15 cellular contexts compared by ENCODE assay signal in genomic region chr6:36136034-36136433, GRCh38. TPM values are rescaled to one million over a fixed set of nuclear protein-coding genes. Genes with fewer than 3 reads are reported as not detected.
A peak's percentile ranks its signal among the peaks of the same experiment; 100 is the strongest.
DNase-seq lines count a peak whose midpoint lies in the region; ATAC-seq and TF ChIP-seq lines count a peak whose summit lies in the region.
"Had no signal": no experiment of that assay in that cellular context is flagged by ENCODE, and none has a peak within 500 bp of the region (broad histone marks: within the 10 kb centered on the region; RNA-seq: fewer than 3 reads in every experiment).

No MANE protein-coding gene starts in this region.

- no peak overlapping the region for H3K4me3 ChIP-seq in NB4 (ENCODE audit: low read depth, low read length)
- H3K4me3 ChIP-seq in neuronal stem cell (ENCODE audit: low read length in 2 of 2) = no peak overlapping the region
- H3K4me3 ChIP-seq: GM23338 had no signal

- H2BK12ac ChIP-seq in neuronal stem cell (ENCODE audit: low read length) = no peak overlapping the region

- peaks cover 14 to 20% of the 10 kb centered on the region in 2 donors for H3K36me3 Mint-ChIP-seq in activated naive CD4-positive, alpha-beta T cell treated with anti-CD3 and anti-CD28 coated beads, Interleukin-2, amount 50 U/mL, for 72 hours
- H3K36me3 Mint-ChIP-seq in activated naive CD4-positive, alpha-beta T cell treated with anti-CD3 and anti-CD28 coated beads for 36 hours (ENCODE audit: low read depth) = peaks cover 47% of the 10 kb centered on the region
- peaks cover 37% of the 10 kb centered on the region for H3K36me3 Mint-ChIP-seq in central memory CD8-positive, alpha-beta T cell (ENCODE audit: insufficient read depth)

- H3K27ac ChIP-seq in temporal lobe (ENCODE audit: low read depth, low read length) (peak overlapping the region; percentile 18), neuronal stem cell (replicated peaks; ENCODE audit: low read length) (no peak overlapping the region)

- no peak overlapping the region for H3K4ac ChIP-seq in neuronal stem cell (ENCODE audit: low read length)

- H2BK15ac ChIP-seq in neuronal stem cell (ENCODE audit: low read length) = no peak overlapping the region

- H3K23ac ChIP-seq in neuronal stem cell (ENCODE audit: low read depth, low read length, poor library complexity) = no peak overlapping the region

- no peak for TF ChIP-seq POLR2A in NB4 (IDR thresholded peaks at IDR 0.05; ENCODE audit: extremely low read depth, insufficient read length)

- TF ChIP-seq CTCF in NB4 (IDR thresholded peaks at IDR 0.05; ENCODE audit: low read depth, low read length) (no peak), omental fat pad (IDR thresholded peaks at IDR 0.05) (no peak)

- intact Hi-C loops in activated naive CD4-positive, alpha-beta T cell treated with anti-CD3 and anti-CD28 coated beads for 36 hours (cut with micrococcal nuclease) = no loop called here

- H2AFZ ChIP-seq in neuronal stem cell (ENCODE audit: low read length) = no peak overlapping the region
- H2AFZ ChIP-seq: GM23338 had no signal

- no peak overlapping the region for H3K4me2 ChIP-seq in neuronal stem cell (ENCODE audit: insufficient read depth, low read length, poor library complexity, severe bottlenecking)
- H3K4me2 ChIP-seq: GM23338 had no signal

- CTCF ChIA-PET in activated naive CD4-positive, alpha-beta T cell treated with anti-CD3 and anti-CD28 coated beads for 36 hours (lab: Charles Lee) = no interaction called here

- H4K91ac ChIP-seq in neuronal stem cell (ENCODE audit: low read depth, low read length, poor library complexity) = no peak overlapping the region

- H3K79me1 ChIP-seq in neuronal stem cell (ENCODE audit: low read depth, low read length) = no peaks in the 10 kb centered on the region

- peaks cover under 1 to 21% (median 18%) of the 10 kb centered on the region in 3 experiments for H3K27me3 ChIP-seq in neuronal stem cell (ENCODE audit: control insufficient read depth in 3 of 3, insufficient read depth in 3 of 3, low read depth in 1 of 3, low read length in 3 of 3)

- DNase-seq in activated naive CD4-positive, alpha-beta T cell treated with anti-CD3 and anti-CD28 coated beads, Interleukin-2, amount 50 U/mL, for 72 hours (ENCODE audit: low spot score in 2 of 2) = no peak
- DNase-seq in activated naive CD4-positive, alpha-beta T cell treated with anti-CD3 and anti-CD28 coated beads for 36 hours = no peak
- DNase-seq in NB4 (ENCODE audit: low read depth) (peak; percentile 75), neuronal stem cell (ENCODE audit: low spot score) (no peak), omental fat pad (ENCODE audit: low spot score) (no peak), kidney glomerular epithelial cell (lab: John Stamatoyannopoulos, UW) (no peak)
- DNase-seq in central memory CD8-positive, alpha-beta T cell (ENCODE audit: low spot score in 2 of 2) = no peak
- DNase-seq: 8988T, GF-D8, NCI-H1436, NCI-H2081, NCI-H510A had no signal

- no peak overlapping the region for H2BK5ac ChIP-seq in neuronal stem cell (ENCODE audit: low read length)

- no peaks in the 10 kb centered on the region for H3K9me3 Mint-ChIP-seq in activated naive CD4-positive, alpha-beta T cell treated with anti-CD3 and anti-CD28 coated beads, Interleukin-2, amount 50 U/mL, for 72 hours
- no peaks in the 10 kb centered on the region for H3K9me3 Mint-ChIP-seq in activated naive CD4-positive, alpha-beta T cell treated with anti-CD3 and anti-CD28 coated beads for 36 hours
- H3K9me3 Mint-ChIP-seq in central memory CD8-positive, alpha-beta T cell = no peaks in the 10 kb centered on the region
- H3K9me3 Mint-ChIP-seq: GM23338 had no signal

- no peak overlapping the region for H3K4me3 Mint-ChIP-seq in activated naive CD4-positive, alpha-beta T cell treated with anti-CD3 and anti-CD28 coated beads for 36 hours
- no peak overlapping the region for H3K4me3 Mint-ChIP-seq in central memory CD8-positive, alpha-beta T cell
- H3K4me3 Mint-ChIP-seq: GM23338 had no signal

- no peaks in the 10 kb centered on the region for H3K9me3 ChIP-seq in neuronal stem cell (replicated peaks in 1 of 2; ENCODE audit: control insufficient read depth in 2 of 2, insufficient read depth in 1 of 2, low read depth in 1 of 2, low read length in 2 of 2)

- no peak overlapping the region for H3K18ac ChIP-seq in neuronal stem cell (ENCODE audit: low read length)

- no peak overlapping the region for H2AK5ac ChIP-seq in neuronal stem cell (ENCODE audit: low read depth, low read length)

- peak overlapping the region; percentile 24 to 82 for H3K27ac Mint-ChIP-seq in activated naive CD4-positive, alpha-beta T cell treated with anti-CD3 and anti-CD28 coated beads, Interleukin-2, amount 50 U/mL, for 72 hours
- H3K27ac Mint-ChIP-seq in activated naive CD4-positive, alpha-beta T cell treated with anti-CD3 and anti-CD28 coated beads for 36 hours = no peak overlapping the region
- peak overlapping the region; percentile 41 for H3K27ac Mint-ChIP-seq in central memory CD8-positive, alpha-beta T cell (ENCODE audit: low read depth)
- H3K27ac Mint-ChIP-seq: GM23338 had no signal

- H3K14ac ChIP-seq in neuronal stem cell (ENCODE audit: low read length) = no peak overlapping the region

- H2BK120ac ChIP-seq in neuronal stem cell (ENCODE audit: low read depth, low read length) = no peak overlapping the region

- no peak overlapping the region for H3K9ac ChIP-seq in neuronal stem cell (ENCODE audit: low read depth, low read length, poor library complexity)

- peaks cover 41% of the 10 kb centered on the region for H3K4me1 Mint-ChIP-seq in activated naive CD4-positive, alpha-beta T cell treated with anti-CD3 and anti-CD28 coated beads for 36 hours (ENCODE audit: low read depth)
- H3K4me1 Mint-ChIP-seq in central memory CD8-positive, alpha-beta T cell = peaks cover 48% of the 10 kb centered on the region

- no peak for ATAC-seq in activated naive CD4-positive, alpha-beta T cell treated with anti-CD3 and anti-CD28 coated beads, Interleukin-2, amount 50 U/mL, for 72 hours
- ATAC-seq in central memory CD8-positive, alpha-beta T cell (replicated peaks; ENCODE audit: extremely low read depth, poor library complexity, severe bottlenecking) = no peak
- ATAC-seq in omental fat pad (ENCODE audit: low FRiP score) = no peak
- ATAC-seq: GM23338 had no signal

- H3K27me3 Mint-ChIP-seq in activated naive CD4-positive, alpha-beta T cell treated with anti-CD3 and anti-CD28 coated beads for 36 hours (ENCODE audit: low read depth) = no peaks in the 10 kb centered on the region
- H3K27me3 Mint-ChIP-seq in central memory CD8-positive, alpha-beta T cell = no peaks in the 10 kb centered on the region

- H4K8ac ChIP-seq in neuronal stem cell (ENCODE audit: low read depth, low read length) = no peak overlapping the region

- no CpG with 5 or more reads among the region's 2 CpGs for WGBS in neuronal stem cell (ENCODE audit: extremely low coverage in 2 of 2, insufficient read length in 2 of 2, insufficient replicate concordance in 1 of 2), 2 donors

- H3K36me3 ChIP-seq in neuronal stem cell (replicated peaks in 1 of 2; ENCODE audit: control insufficient read depth in 2 of 2, insufficient read depth in 2 of 2, low read length in 2 of 2) = no peaks in the 10 kb centered on the region

- peaks cover 8 to 15% of the 10 kb centered on the region in 2 donors for H3K4me1 ChIP-seq in neuronal stem cell (ENCODE audit: control insufficient read depth in 2 of 2, insufficient read depth in 1 of 2, low read depth in 1 of 2, low read length in 2 of 2)

RNA-seq across cellular contexts. Expression of gene MAPK13, which starts 5.7 kb away (rescaled TPM):
- total RNA-seq in activated naive CD4-positive, alpha-beta T cell treated with anti-CD3 and anti-CD28 coated beads, Interleukin-2, amount 50 U/mL, for 72 hours = 10 to 100 TPM; 33.6 to 58.9 TPM
- 10 to 100 TPM; 49.8 to 51.4 TPM for total RNA-seq in activated naive CD4-positive, alpha-beta T cell treated with anti-CD3 and anti-CD28 coated beads for 36 hours
- total RNA-seq in temporal lobe = 1.2 TPM
- polyA plus RNA-seq in neuronal stem cell (2013, experiment 1 of 2) = 0.54 TPM
- 0.40 TPM for polyA plus RNA-seq in neuronal stem cell (2013, experiment 2 of 2)
- 10 to 100 TPM; 10.9 to 27.5 (median 17.7) TPM for total RNA-seq in omental fat pad
- total RNA-seq: SK-MEL-5 had no signal
